Comparison of ENCODE assay signal across 10 cellular contexts in genomic region chr12:122851820-122852219, GRCh38. TPM values are rescaled to one million over a fixed set of nuclear protein-coding genes. Genes with fewer than 3 reads are reported as not detected.
A peak's percentile ranks its signal among the peaks of the same experiment; 100 is the strongest.
DNase-seq lines count a peak whose midpoint lies in the region; ATAC-seq and TF ChIP-seq lines count a peak whose summit lies in the region.
"Had no signal": no experiment of that assay in that cellular context is flagged by ENCODE, and none has a peak within 500 bp of the region (broad histone marks: within the 10 kb centered on the region; RNA-seq: fewer than 3 reads in every experiment).

No MANE protein-coding gene starts in this region.

- POLR2A ChIA-PET in activated CD8-positive, alpha-beta T cell treated with anti-CD3 and anti-CD28 coated beads, Interleukin-2, amount 10 ng/mL, durations not matched to agents 7 days and 5 days (lab: Charles Lee) = interaction anchor here (1.0 kb wide), 1 partner anchor 46 kb away, joined by 4 read pairs; no protein-coding TSS in a partner anchor
- POLR2A ChIA-PET in activated CD8-positive, alpha-beta T cell treated with anti-CD3 and anti-CD28 coated beads for 36 hours (lab: Charles Lee) = no interaction called here

- TF ChIP-seq EP300 in transverse colon (IDR thresholded peaks at IDR 0.05; ENCODE audit: low read depth) = no peak

- intact Hi-C loops in activated CD8-positive, alpha-beta T cell treated with anti-CD3 and anti-CD28 coated beads for 36 hours (cut with micrococcal nuclease) = no loop called here
- intact Hi-C loops in transverse colon (cut with DNase I; ENCODE audit: low total_unique reads) = no loop called here

- no peak overlapping the region for H3K4me3 Mint-ChIP-seq in activated CD8-positive, alpha-beta T cell treated with anti-CD3 and anti-CD28 coated beads, Interleukin-2, amount 10 ng/mL, durations not matched to agents 7 days and 5 days
- H3K4me3 Mint-ChIP-seq in activated CD8-positive, alpha-beta T cell treated with anti-CD3 and anti-CD28 coated beads for 36 hours = no peak overlapping the region

- H3K36me3 Mint-ChIP-seq in activated CD8-positive, alpha-beta T cell treated with anti-CD3 and anti-CD28 coated beads, Interleukin-2, amount 10 ng/mL, durations not matched to agents 7 days and 5 days (ENCODE audit: low read depth) = no peaks in the 10 kb centered on the region
- H3K36me3 Mint-ChIP-seq in activated CD8-positive, alpha-beta T cell treated with anti-CD3 and anti-CD28 coated beads for 36 hours (ENCODE audit: low read depth) = no peaks in the 10 kb centered on the region

- H3K36me3 ChIP-seq in kidney epithelial cell (ENCODE audit: control insufficient read depth, insufficient read depth, low read length) (peaks cover 1% of the 10 kb centered on the region), transverse colon (no peaks in the 10 kb centered on the region)

- no peak for TF ChIP-seq CTCF in activated CD8-positive, alpha-beta T cell treated with anti-CD3 and anti-CD28 coated beads for 36 hours (IDR thresholded peaks at IDR 0.05)
- no peak for TF ChIP-seq CTCF in cardiac fibroblast (IDR thresholded peaks at IDR 0.05; ENCODE audit: low read depth, low read length)
- no peak for TF ChIP-seq CTCF in kidney epithelial cell (IDR thresholded peaks at IDR 0.05; ENCODE audit: insufficient read depth, low read length, poor library complexity, severe bottlenecking)
- no peak for TF ChIP-seq CTCF in transverse colon (IDR thresholded peaks at IDR 0.05)

- peaks cover 0 to 2% (median 0%) of the 10 kb centered on the region in 4 donors for H3K4me1 ChIP-seq in transverse colon

- peak overlapping the region in 3 of 4 donors; percentile 6 to 47 (median 28) for H3K27ac ChIP-seq in transverse colon

- H3K27me3 ChIP-seq in kidney epithelial cell (ENCODE audit: control insufficient read depth, insufficient read depth, low read length) (no peaks in the 10 kb centered on the region), transverse colon (no peaks in the 10 kb centered on the region)

- no peak for TF ChIP-seq POLR2A in transverse colon (IDR thresholded peaks at IDR 0.05)

- ATAC-seq in activated CD8-positive, alpha-beta T cell treated with anti-CD3 and anti-CD28 coated beads, Interleukin-2, amount 10 ng/mL, durations not matched to agents 7 days and 5 days = no peak
- no peak for ATAC-seq in activated CD8-positive, alpha-beta T cell treated with anti-CD3 and anti-CD28 coated beads for 36 hours
- ATAC-seq in HG02623 (IDR thresholded peaks at IDR 0.05; ENCODE audit: unreplicated experiment) = no peak
- ATAC-seq in GM18909 (IDR thresholded peaks at IDR 0.05; ENCODE audit: poor library complexity, unreplicated experiment) = no peak

- no peak overlapping the region for H3K4me3 ChIP-seq in cardiac fibroblast (replicated peaks in 1 of 2; ENCODE audit: low read depth in 2 of 2, low read length in 2 of 2)
- no peak overlapping the region for H3K4me3 ChIP-seq in kidney epithelial cell (ENCODE audit: low read depth, low read length)
- H3K4me3 ChIP-seq in transverse colon = no peak overlapping the region

- peak overlapping the region; percentile 18 for H3K27ac Mint-ChIP-seq in activated CD8-positive, alpha-beta T cell treated with anti-CD3 and anti-CD28 coated beads, Interleukin-2, amount 10 ng/mL, durations not matched to agents 7 days and 5 days
- H3K27ac Mint-ChIP-seq in activated CD8-positive, alpha-beta T cell treated with anti-CD3 and anti-CD28 coated beads for 36 hours = no peak overlapping the region

- DNase-seq in activated CD8-positive, alpha-beta T cell treated with anti-CD3 and anti-CD28 coated beads, Interleukin-2, amount 10 ng/mL, durations not matched to agents 7 days and 5 days = no peak
- no peak for DNase-seq in activated CD8-positive, alpha-beta T cell treated with anti-CD3 and anti-CD28 coated beads for 36 hours
- DNase-seq in cardiac fibroblast (ENCODE audit: low read depth in 2 of 2) = peak; percentile 87 to 95
- peak; percentile 72 for DNase-seq in kidney epithelial cell (ENCODE audit: low read depth)
- DNase-seq in transverse colon = no peak
- DNase-seq in middle frontal gyrus (ENCODE audit: extremely low spot score, low spot score) = no peak
- DNase-seq: activated CD8-positive, alpha-beta memory T cell treated with anti-CD3 and anti-CD28 coated beads, Interleukin-2, amount 50 U/mL, for 48 hours; NCI-H1930 had no signal

- H3K27me3 Mint-ChIP-seq in activated CD8-positive, alpha-beta T cell treated with anti-CD3 and anti-CD28 coated beads, Interleukin-2, amount 10 ng/mL, durations not matched to agents 7 days and 5 days (ENCODE audit: low read depth) = no peaks in the 10 kb centered on the region
- H3K27me3 Mint-ChIP-seq in activated CD8-positive, alpha-beta T cell treated with anti-CD3 and anti-CD28 coated beads for 36 hours = no peaks in the 10 kb centered on the region

- 75% methylated on average over 5 of the region's 5 CpGs; no CpG with 5 or more reads in 1 of the 2 donors for WGBS in transverse colon (ENCODE audit: low coverage in 1 of 2), 2 donors

- in situ Hi-C loops in transverse colon (cut with MboI; ENCODE audit: low pct_ligation_motif_present in 1 of 4, low pct_unique_long_range_greater_than_20kb in 1 of 4, low sequenced_read_pairs in 3 of 4) = loop anchor here in 2 of 4 donors (25.0 kb wide), 1 partner anchor 385 kb away; the partner anchor contains the start of genes MPHOSPH9 (in 2 of the 2) and MTRFR (in 2 of the 2)

- CTCF ChIA-PET in activated CD8-positive, alpha-beta T cell treated with anti-CD3 and anti-CD28 coated beads, Interleukin-2, amount 10 ng/mL, durations not matched to agents 7 days and 5 days (lab: Charles Lee) = no interaction called here
- CTCF ChIA-PET in activated CD8-positive, alpha-beta T cell treated with anti-CD3 and anti-CD28 coated beads for 36 hours (lab: Charles Lee) = interaction anchor here (0.8 to 1.3 kb wide), 2 partner anchors 9 to 128 kb away, joined by 3 to 7 read pairs; partner anchors contain the start of gene ARL6IP4

- H3K4me1 Mint-ChIP-seq in activated CD8-positive, alpha-beta T cell treated with anti-CD3 and anti-CD28 coated beads, Interleukin-2, amount 10 ng/mL, durations not matched to agents 7 days and 5 days (ENCODE audit: low read depth) = no peaks in the 10 kb centered on the region
- no peaks in the 10 kb centered on the region for H3K4me1 Mint-ChIP-seq in activated CD8-positive, alpha-beta T cell treated with anti-CD3 and anti-CD28 coated beads for 36 hours (ENCODE audit: low read depth)

- no peaks in the 10 kb centered on the region for H3K9me3 ChIP-seq in transverse colon

- H3K9me3 Mint-ChIP-seq in activated CD8-positive, alpha-beta T cell treated with anti-CD3 and anti-CD28 coated beads, Interleukin-2, amount 10 ng/mL, durations not matched to agents 7 days and 5 days (ENCODE audit: insufficient read depth) = no peaks in the 10 kb centered on the region
- H3K9me3 Mint-ChIP-seq in activated CD8-positive, alpha-beta T cell treated with anti-CD3 and anti-CD28 coated beads for 36 hours = no peaks in the 10 kb centered on the region

RNA-seq across cellular contexts. Expression of gene HIP1R, which starts 16.6 kb away (rescaled TPM):
- total RNA-seq in activated CD8-positive, alpha-beta T cell treated with anti-CD3 and anti-CD28 coated beads, Interleukin-2, amount 10 ng/mL, durations not matched to agents 7 days and 5 days = 10 to 100 TPM; 36.2 to 37.4 TPM
- 10 to 100 TPM; 22.8 to 22.9 TPM for total RNA-seq in activated CD8-positive, alpha-beta T cell treated with anti-CD3 and anti-CD28 coated beads for 36 hours
- total RNA-seq in kidney epithelial cell (86.5 and 108 TPM in 2 replicates), transverse colon (100 to 1,000 TPM in 2 of 4 donors, 10 to 100 TPM in 2; 72.4 to 459 (median 146) TPM)

RNA-seq across cellular contexts. Expression of gene VPS37B, which starts 44.1 kb away (rescaled TPM):
- total RNA-seq in activated CD8-positive, alpha-beta T cell treated with anti-CD3 and anti-CD28 coated beads, Interleukin-2, amount 10 ng/mL, durations not matched to agents 7 days and 5 days = 10 to 100 TPM; 24.9 to 26.5 TPM
- total RNA-seq in activated CD8-positive, alpha-beta T cell treated with anti-CD3 and anti-CD28 coated beads for 36 hours = 10 to 100 TPM; 17.8 to 18.4 TPM
- total RNA-seq in kidney epithelial cell = 81.5 and 83.9 TPM in 2 replicates
- 100 to 1,000 TPM in 2 of 4 donors, 10 to 100 TPM in 2; 46.6 to 126 (median 104) TPM for total RNA-seq in transverse colon

Comparison
In these comparisons a context has a peak if more than half of its experiments do, and no peak if none do; other contexts are left out.
1. DNase-seq: peak in cardiac fibroblast (2 of 2) and kidney epithelial cell (single experiment); none in activated CD8-positive, alpha-beta T cell treated with anti-CD3 and anti-CD28 coated beads, Interleukin-2, amount 10 ng/mL, durations not matched to agents 7 days and 5 days (single experiment), activated CD8-positive, alpha-beta T cell treated with anti-CD3 and anti-CD28 coated beads for 36 hours (single experiment), transverse colon (single experiment) and middle frontal gyrus (single experiment).